15 cellular contexts compared by ENCODE assay signal in genomic region chr3:50806806-50807205, GRCh38.
DNase-seq lines count a peak whose midpoint lies in the region; ATAC-seq, FAIRE-seq and TF ChIP-seq lines count a peak whose summit lies in the region.
"Had no signal": no experiment of that assay in that cellular context is flagged by ENCODE, and none has a peak within 500 bp of the region (broad histone marks: within the 10 kb centered on the region; RNA-seq: fewer than 3 reads in every experiment).

No MANE protein-coding gene starts in this region.

- DNase-seq in heart left ventricle, result no peak
- DNase-seq in Right ventricle myocardium inferior (ENCODE audit: missing footprints), result no peak
- peak; percentile 25 for DNase-seq in bronchial epithelial cell (ENCODE audit: low read depth)
- DNase-seq in iPS-NIHi7 (ENCODE audit: extremely low spot score), result peak; percentile 31
- peak; percentile 63 for DNase-seq in urothelium cell line (ENCODE audit: low spot score)
- no peak for DNase-seq in stomach
- no peak for DNase-seq in WERI-Rb-1
- DNase-seq: activated CD8-positive, alpha-beta memory T cell treated with anti-CD3 and anti-CD28 coated beads, Interleukin-2, amount 10 ng/mL, durations not matched to agents 7 days and 5 days; activated naive CD4-positive, alpha-beta T cell treated with anti-CD3 and anti-CD28 coated beads, Interleukin-2, amount 50 U/mL, for 16 hours; nucleus accumbens had no signal

- H3K9me3 ChIP-seq in heart left ventricle (peaks cover 0 to 14% (median 8%) of the 10 kb centered on the region in 12 donors), stomach (peaks cover 0 to 27% (median 20%) of the 10 kb centered on the region in 4 donors), WERI-Rb-1 (ENCODE audit: severe bottlenecking) (peaks cover 6% of the 10 kb centered on the region)

- H3K27ac ChIP-seq in heart left ventricle, result peak overlapping the region in 8 of 12 donors; percentile 13 to 55 (median 36)
- H3K27ac ChIP-seq in stomach, result no peak overlapping the region
- H3K27ac ChIP-seq in WERI-Rb-1, result no peak overlapping the region

- TF ChIP-seq POLR2A in heart left ventricle (IDR thresholded peaks at IDR 0.05) (no peak), stomach (IDR thresholded peaks at IDR 0.05) (no peak)

- peak overlapping the region in 2 of 12 donors; percentile 5 to 10 for H3K4me3 ChIP-seq in heart left ventricle
- H3K4me3 ChIP-seq in bronchial epithelial cell (ENCODE audit: low read depth, low read length), result no peak overlapping the region
- H3K4me3 ChIP-seq in stomach, result no peak overlapping the region
- H3K4me3 ChIP-seq in WERI-Rb-1 (ENCODE audit: low read depth, low read length), result no peak overlapping the region

- no peaks in the 10 kb centered on the region for H3K27me3 ChIP-seq in heart left ventricle
- H3K27me3 ChIP-seq in bronchial epithelial cell (ENCODE audit: control insufficient read depth, insufficient read depth, low read length), result no peaks in the 10 kb centered on the region
- no peaks in the 10 kb centered on the region for H3K27me3 ChIP-seq in stomach
- no peaks in the 10 kb centered on the region for H3K27me3 ChIP-seq in WERI-Rb-1 (ENCODE audit: insufficient read depth, low read depth, severe bottlenecking)

- FAIRE-seq in bronchial epithelial cell (lab: Jason Lieb, UNC) (no peak), urothelium cell line (lab: Jason Lieb, UNC) (peak; percentile 74)
- FAIRE-seq: D721Med, endometrium, small intestine had no signal

- TF ChIP-seq CTCF in heart left ventricle (IDR thresholded peaks at IDR 0.05) (no peak), bronchial epithelial cell (IDR thresholded peaks at IDR 0.05; ENCODE audit: insufficient read depth, low read length, severe bottlenecking) (no peak), stomach (IDR thresholded peaks at IDR 0.05) (no peak), WERI-Rb-1 (IDR thresholded peaks at IDR 0.05; ENCODE audit: low read depth, low read length) (no peak)

- intact Hi-C loops in heart left ventricle (cut with DNase I) (no loop called here), Right ventricle myocardium inferior (cut with DNase I) (no loop called here), stomach (cut with DNase I; ENCODE audit: low total_unique reads) (no loop called here)

- H3K36me3 ChIP-seq in heart left ventricle (no peaks in the 10 kb centered on the region), bronchial epithelial cell (ENCODE audit: control insufficient read depth, insufficient read depth, low read length) (no peaks in the 10 kb centered on the region), stomach (no peaks in the 10 kb centered on the region), WERI-Rb-1 (no peaks in the 10 kb centered on the region)

- ATAC-seq in heart left ventricle (peak in 3 of 4 donors; percentile 14 to 28 (median 27)), Right ventricle myocardium inferior (no peak), GM19351 (IDR thresholded peaks at IDR 0.05; ENCODE audit: unreplicated experiment) (no peak)
- ATAC-seq: activated CD8-positive, alpha-beta memory T cell treated with anti-CD3 and anti-CD28 coated beads, Interleukin-2, amount 10 ng/mL, durations not matched to agents 7 days and 5 days; SK-N-SH treated with all-trans-retinoic acid at 6 μM for 48 hours had no signal

- H3K4me1 ChIP-seq in heart left ventricle (peaks cover 0 to 7% (median 0%) of the 10 kb centered on the region in 12 donors), stomach (no peaks in the 10 kb centered on the region)

- WGBS in heart left ventricle, 4 donors, result 54 to 57% (median 55%) methylated on average over 4 of the region's 4 CpGs
- WGBS in stomach, 5 donors, result 63 to 88% (median 80%) methylated on average over 3 to 4 of the region's 4 CpGs

- TF ChIP-seq EP300 in stomach (IDR thresholded peaks at IDR 0.05), result no peak

Comparison
In these comparisons a context has a peak if more than half of its experiments do, and no peak if none do; other contexts are left out.
1. ATAC-seq: peak in heart left ventricle (3 of 4); none in Right ventricle myocardium inferior (single experiment) and GM19351 (single experiment).
2. DNase-seq: peak in bronchial epithelial cell (single experiment), iPS-NIHi7 (single experiment) and urothelium cell line (single experiment); none in heart left ventricle (0 of 5), Right ventricle myocardium inferior (single experiment), stomach (single experiment) and WERI-Rb-1 (single experiment).
3. H3K27ac ChIP-seq: peak in heart left ventricle (8 of 12); none in stomach (0 of 5) and WERI-Rb-1 (single experiment).